Comparison of ENCODE assay signal across 11 cellular contexts in genomic region chrX:107677909-107678308, GRCh38. TPM values are rescaled to one million over a fixed set of nuclear protein-coding genes. Genes with fewer than 3 reads are reported as not detected.
A peak's percentile ranks its signal among the peaks of the same experiment; 100 is the strongest.
DNase-seq lines count a peak whose midpoint lies in the region; ATAC-seq, FAIRE-seq and TF ChIP-seq lines count a peak whose summit lies in the region.
"Had no signal": no experiment of that assay in that cellular context is flagged by ENCODE, and none has a peak within 500 bp of the region (broad histone marks: within the 10 kb centered on the region; RNA-seq: fewer than 3 reads in every experiment).

No MANE protein-coding gene starts in this region.

- no peak overlapping the region for H3K27ac Mint-ChIP-seq in endodermal cell

- H3K9ac ChIP-seq in BLaER1 treated with 17β-estradiol and CSF1 and Interleukin-3, amounts not matched to agents 10 nM and 100 nM: no peak overlapping the region
- no peak overlapping the region for H3K9ac ChIP-seq in endodermal cell (ENCODE audit: extremely low read depth, low read length, poor library complexity, severe bottlenecking)

- intact Hi-C loops in prostate gland (cut with DNase I) (no loop called here), mucosa of descending colon (cut with DNase I, micrococcal nuclease) (no loop called here)

- ATAC-seq in RWPE2 (ENCODE audit: low read depth): no peak
- no peak for ATAC-seq in mucosa of descending colon

- H3K4me2 ChIP-seq in BLaER1 treated with 17β-estradiol and CSF1 and Interleukin-3, amounts not matched to agents 10 nM and 100 nM: peak overlapping the region; percentile 10 to 86 (median 70); a peak in 20 of 22 replicates

- H3K9me3 ChIP-seq in BLaER1 treated with 17β-estradiol and CSF1 and Interleukin-3, amounts not matched to agents 10 nM and 100 nM (replicated peaks in 1 of 11): no peaks in the 10 kb centered on the region
- H3K9me3 ChIP-seq in RWPE2 (ENCODE audit: severe bottlenecking): no peaks in the 10 kb centered on the region
- no peaks in the 10 kb centered on the region for H3K9me3 ChIP-seq in endodermal cell (ENCODE audit: control insufficient read depth, low read length)
- no peaks in the 10 kb centered on the region for H3K9me3 ChIP-seq in prostate gland
- H3K9me3 ChIP-seq in mucosa of descending colon: no peaks in the 10 kb centered on the region

- no peak overlapping the region for H3K4me3 ChIP-seq in BLaER1 treated with 17β-estradiol and CSF1 and Interleukin-3, amounts not matched to agents 10 nM and 100 nM
- H3K4me3 ChIP-seq in RWPE2 (ENCODE audit: severe bottlenecking) (no peak overlapping the region), endodermal cell (ENCODE audit: low read length) (no peak overlapping the region), prostate gland (no peak overlapping the region), mucosa of descending colon (no peak overlapping the region)

- FAIRE-seq in frontal cortex (lab: Jason Lieb, UNC): no peak

- no peak for TF ChIP-seq POLR2A in prostate gland (IDR thresholded peaks at IDR 0.05)

- peaks cover 0 to 27% (median 6%) of the 10 kb centered on the region in 11 experiments; a peak in 9 of 22 replicates for H4K20me1 ChIP-seq in BLaER1 treated with 17β-estradiol and CSF1 and Interleukin-3, amounts not matched to agents 10 nM and 100 nM

- H3K27me3 ChIP-seq in BLaER1 treated with 17β-estradiol and CSF1 and Interleukin-3, amounts not matched to agents 10 nM and 100 nM: peaks cover 88 to 100% (median 99%) of the 10 kb centered on the region in 11 experiments
- no peaks in the 10 kb centered on the region for H3K27me3 ChIP-seq in RWPE2 (ENCODE audit: insufficient read depth, poor library complexity, severe bottlenecking)
- peaks cover 20% of the 10 kb centered on the region for H3K27me3 ChIP-seq in endodermal cell (ENCODE audit: control insufficient read depth, insufficient read depth, low read length, poor library complexity, severe bottlenecking)
- no peaks in the 10 kb centered on the region for H3K27me3 ChIP-seq in prostate gland (replicated peaks; ENCODE audit: insufficient read depth)

- H3K27ac ChIP-seq in BLaER1 treated with 17β-estradiol and CSF1 and Interleukin-3, amounts not matched to agents 10 nM and 100 nM: peak overlapping the region in 8 of 11 experiments; percentile 8 to 84 (median 29); a peak in 13 of 22 replicates
- H3K27ac ChIP-seq in RWPE2 (ENCODE audit: poor library complexity, severe bottlenecking): peak overlapping the region; percentile 93
- no peak overlapping the region for H3K27ac ChIP-seq in endodermal cell (ENCODE audit: low read depth, low read length)
- H3K27ac ChIP-seq in prostate gland: peak overlapping the region; percentile 89

- H3K36me3 ChIP-seq in BLaER1 treated with 17β-estradiol and CSF1 and Interleukin-3, amounts not matched to agents 10 nM and 100 nM: no peaks in the 10 kb centered on the region
- H3K36me3 ChIP-seq in RWPE2 (ENCODE audit: low read depth) (no peaks in the 10 kb centered on the region), endodermal cell (ENCODE audit: control insufficient read depth, insufficient read depth, low read length) (no peaks in the 10 kb centered on the region), prostate gland (no peaks in the 10 kb centered on the region), mucosa of descending colon (ENCODE audit: low read depth) (no peaks in the 10 kb centered on the region)

- WGBS in endodermal cell (ENCODE audit: insufficient coverage in 1 of 2, insufficient read length in 1 of 2), 2 experiments: 98% methylated on average over 4 of the region's 4 CpGs; no CpG with 5 or more reads in 1 of the 2 experiments
- WGBS in prostate gland: 83% methylated on average over 4 of the region's 4 CpGs

- H3K4me3 Mint-ChIP-seq in endodermal cell: no peak overlapping the region

- H3K27me3 Mint-ChIP-seq in endodermal cell (ENCODE audit: insufficient read depth): peaks cover 75% of the 10 kb centered on the region

- peaks cover 16% of the 10 kb centered on the region for H3K9me3 Mint-ChIP-seq in endodermal cell

- peaks cover 63 to 84% (median 71%) of the 10 kb centered on the region in 10 experiments for H3K4me1 ChIP-seq in BLaER1 treated with 17β-estradiol and CSF1 and Interleukin-3, amounts not matched to agents 10 nM and 100 nM
- H3K4me1 ChIP-seq in RWPE2 (ENCODE audit: insufficient read depth, poor library complexity, severe bottlenecking) (peaks cover 34% of the 10 kb centered on the region), endodermal cell (ENCODE audit: control insufficient read depth, insufficient read depth, low read length) (peaks cover 2% of the 10 kb centered on the region), prostate gland (replicated peaks) (no peaks in the 10 kb centered on the region), mucosa of descending colon (ENCODE audit: low read depth) (peaks cover 17% of the 10 kb centered on the region)

- no peak for TF ChIP-seq CTCF in RWPE2 (IDR thresholded peaks at IDR 0.05; ENCODE audit: poor library complexity, severe bottlenecking)
- no peak for TF ChIP-seq CTCF in endodermal cell (conservative IDR thresholded peaks at IDR 0.05)
- TF ChIP-seq CTCF in prostate gland (IDR thresholded peaks at IDR 0.05): no peak
- no peak for TF ChIP-seq CTCF in mucosa of descending colon (IDR thresholded peaks at IDR 0.05)

- peaks cover 20% of the 10 kb centered on the region for H3K4me1 Mint-ChIP-seq in endodermal cell

- no peak for DNase-seq in RWPE2 (ENCODE audit: low spot score)
- peak; percentile 42 for DNase-seq in endodermal cell
- DNase-seq in prostate gland (ENCODE audit: low spot score): no peak
- DNase-seq in frontal cortex (ENCODE audit: low spot score in 2 of 2): no peak
- no peak for DNase-seq in mucosa of descending colon
- DNase-seq in medulla oblongata (ENCODE audit: extremely low spot score): no peak
- no peak for DNase-seq in stimulated activated CD8-positive, alpha-beta memory T cell treated with anti-CD3 and anti-CD28 coated beads, Interleukin-4, amount 100 ng/mL, for 48 hours
- DNase-seq: activated CD4-positive, CD25-positive, alpha-beta regulatory T cell; head of caudate nucleus; NCI-H1105 treated with DMSO at 0.1 percent for 48 hours had no signal

- H3K36me3 Mint-ChIP-seq in endodermal cell (ENCODE audit: low read depth): no peaks in the 10 kb centered on the region

RNA-seq across cellular contexts. Expression of gene PRPS1, which starts 49.6 kb away (rescaled TPM):
- total RNA-seq in endodermal cell (10 to 100 TPM; 51.6 to 62.7 TPM), prostate gland (10 to 100 TPM; 37.5 to 37.6 TPM), frontal cortex (20.8 TPM), mucosa of descending colon (10 to 100 TPM; 10.5 to 18.0 (median 16.2) TPM)
- polyA plus RNA-seq in endodermal cell (2013, experiment 1 of 2): 54.2 TPM
- polyA plus RNA-seq in endodermal cell (2013, experiment 2 of 2): 51.2 TPM
